ENCODE assay signal across 30 cellular contexts in genomic region chr21:22597660-22598255, GRCh38.
"Had no signal": no experiment of that assay in that cellular context is flagged by ENCODE, and none has a peak within 500 bp of the region (broad histone marks: within the 10 kb centered on the region; RNA-seq: fewer than 3 reads in every experiment).

No MANE protein-coding gene starts in this region.

- H3K27me3 ChIP-seq: esophagus squamous epithelium, heart right ventricle, pancreas, tibial nerve, upper lobe of left lung, vagina had no signal

- H3K9me3 ChIP-seq: lower lobe of right lung, thoracic aorta, vagina had no signal

- H3K4me2 ChIP-seq: smooth muscle cell had no signal

- H3K4me1 ChIP-seq: esophagus squamous epithelium, heart right ventricle, lower lobe of right lung, pancreas, tibial nerve, upper lobe of left lung, vagina had no signal

- FAIRE-seq: endometrium, islet of Langerhans, pancreas had no signal

- H3K4me3 ChIP-seq: esophagus squamous epithelium, heart right ventricle, lower lobe of right lung, pancreas, smooth muscle cell, thoracic aorta, tibial nerve, upper lobe of left lung, vagina had no signal

- DNase-seq: cortex of kidney; effector memory CD8-positive, alpha-beta T cell; erythroblast; esophagus squamous epithelium; foreskin melanocyte; glutamatergic neuron; heart right ventricle; hippocampal formation; kidney glomerular epithelial cell; left colon; left ventricle myocardium superior; lower lobe of right lung; naive thymus-derived CD8-positive, alpha-beta T cell; nephron progenitor cell; occipital lobe; stimulated activated CD4-positive, alpha-beta T cell treated with anti-CD3 and anti-CD28 coated beads, Interleukin-12 subunit alpha, Interleukin-12 subunit beta, amount 100 ng/mL, for 4 hours; stimulated activated CD4-positive, alpha-beta T cell treated with anti-CD3 and anti-CD28 coated beads, Interleukin-1b, Interleukin-23, amount 100 ng/mL, for 48 hours; stimulated activated CD4-positive, alpha-beta T cell treated with anti-CD3 and anti-CD28 coated beads, Interleukin-4, amount 100 ng/mL, for 1 hour; stimulated activated CD8-positive, alpha-beta memory T cell treated with anti-CD3 and anti-CD28 coated beads, Interleukin-4, amount 100 ng/mL, for 48 hours; stimulated activated naive CD4-positive, alpha-beta T cell; substantia nigra had no signal

- H3K36me3 ChIP-seq: esophagus squamous epithelium, heart right ventricle, lower lobe of right lung, pancreas, thoracic aorta, tibial nerve, upper lobe of left lung, vagina had no signal

- H3K27ac ChIP-seq: esophagus squamous epithelium, heart right ventricle, lower lobe of right lung, pancreas, thoracic aorta, tibial nerve, upper lobe of left lung, vagina had no signal

- ATAC-seq: effector memory CD8-positive, alpha-beta T cell; heart right ventricle; left colon; left ventricle myocardium superior; naive thymus-derived CD8-positive, alpha-beta T cell; pancreas; sciatic nerve had no signal
